In genomic region chr4:74623041-74623440, GRCh38 we compare ENCODE assay signal across 8 cellular contexts.
DNase-seq lines count a peak whose midpoint lies in the region; ATAC-seq and TF ChIP-seq lines count a peak whose summit lies in the region.

No MANE protein-coding gene starts in this region.

- no peaks in the 10 kb centered on the region for H3K9me3 ChIP-seq in SJCRH30 (replicated peaks)

- no peak overlapping the region for H3K4me3 ChIP-seq in SJCRH30

- no peaks in the 10 kb centered on the region for H3K36me3 Mint-ChIP-seq in glutamatergic neuron (ENCODE audit: unreplicated experiment)

- peak; percentile 65 for TF ChIP-seq CTCF in glutamatergic neuron (IDR thresholded peaks at IDR 0.05; ENCODE audit: partially characterized antibody, unreplicated experiment)

- H3K27me3 ChIP-seq in SJCRH30 = no peaks in the 10 kb centered on the region

- no peaks in the 10 kb centered on the region for H3K9me3 Mint-ChIP-seq in glutamatergic neuron (ENCODE audit: unreplicated experiment)

- ATAC-seq in GM19452 (IDR thresholded peaks at IDR 0.05; ENCODE audit: unreplicated experiment) = peak; percentile 63
- peak; percentile 36 for ATAC-seq in stimulated activated naive CD8-positive, alpha-beta T cell treated with anti-CD3 and anti-CD28 coated beads, Interleukin-15, Interleukin-2, amounts not matched to agents 100 U/mL and 50 U/mL, for 24 hours

- no peaks in the 10 kb centered on the region for H3K27me3 Mint-ChIP-seq in glutamatergic neuron (ENCODE audit: unreplicated experiment)

- no peak overlapping the region for H3K27ac ChIP-seq in SJCRH30

- DNase-seq in EH (ENCODE audit: low read depth) (peak; percentile 36), HT1080 (ENCODE audit: low read depth) (peak; percentile 43), SJCRH30 (peak; percentile 36 to 76), glutamatergic neuron (no peak), medulla oblongata (ENCODE audit: extremely low spot score) (no peak)
- peak; percentile 5 for DNase-seq in stimulated activated naive CD8-positive, alpha-beta T cell treated with anti-CD3 and anti-CD28 coated beads, Interleukin-15, Interleukin-2, amounts not matched to agents 100 U/mL and 50 U/mL, for 24 hours
- DNase-seq in activated T-cell treated with anti-CD3 and anti-CD28 coated beads, Interleukin-2, amount 50 U/mL, for 48 hours = no peak

- no peak overlapping the region for H3K4me3 Mint-ChIP-seq in glutamatergic neuron (ENCODE audit: unreplicated experiment)

- H3K27ac Mint-ChIP-seq in glutamatergic neuron (ENCODE audit: unreplicated experiment) = no peak overlapping the region

- peaks cover 31% of the 10 kb centered on the region for H3K4me1 ChIP-seq in SJCRH30

- no peaks in the 10 kb centered on the region for H3K4me1 Mint-ChIP-seq in glutamatergic neuron (ENCODE audit: low read depth, unreplicated experiment)

- no peaks in the 10 kb centered on the region for H3K36me3 ChIP-seq in SJCRH30

Comparison
In these comparisons a context has a peak if more than half of its experiments do, and no peak if none do; other contexts are left out.
1. DNase-seq: peak in EH (single experiment), HT1080 (single experiment), SJCRH30 (2 of 2) and stimulated activated naive CD8-positive, alpha-beta T cell treated with anti-CD3 and anti-CD28 coated beads, Interleukin-15, Interleukin-2, amounts not matched to agents 100 U/mL and 50 U/mL, for 24 hours (single experiment); none in glutamatergic neuron (single experiment), medulla oblongata (single experiment) and activated T-cell treated with anti-CD3 and anti-CD28 coated beads, Interleukin-2, amount 50 U/mL, for 48 hours (0 of 2).